In the genomic region with DNA sequence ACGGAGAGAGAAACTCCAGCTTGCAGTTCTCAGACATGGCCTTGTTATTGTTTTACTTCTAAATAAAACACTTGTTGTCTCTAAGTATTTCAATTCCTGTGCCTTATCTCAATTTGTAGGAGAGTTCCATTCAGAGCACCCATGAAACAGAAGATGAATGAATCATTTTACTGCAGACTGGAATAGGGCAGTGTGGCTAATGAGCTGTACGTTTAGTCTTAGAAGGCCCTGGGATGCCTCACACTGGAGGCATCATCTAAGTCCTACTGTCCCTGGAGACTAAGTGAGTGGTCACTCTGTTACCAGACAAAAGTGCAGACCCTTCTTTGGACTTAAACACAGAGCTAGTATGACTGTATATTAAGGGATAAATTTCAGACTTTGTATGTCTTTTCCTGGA, we compare ENCODE assay signal across 17 cellular contexts.
DNase-seq lines count a peak whose midpoint lies in the region; ATAC-seq, FAIRE-seq and TF ChIP-seq lines count a peak whose summit lies in the region.
"Had no signal": no experiment of that assay in that cellular context is flagged by ENCODE, and none has a peak within 500 bp of the region (broad histone marks: within the 10 kb centered on the region; RNA-seq: fewer than 3 reads in every experiment).

No MANE protein-coding gene starts in this region.

- peak; percentile 92 for FAIRE-seq in keratinocyte (lab: Jason Lieb, UNC)
- FAIRE-seq: A204.1, H54 had no signal

- H3K27ac ChIP-seq in cardiac muscle cell = peak overlapping the region; percentile 8
- H3K27ac ChIP-seq in heart right ventricle = peak overlapping the region in 1 of 10 donors; percentile 0
- H3K27ac ChIP-seq in keratinocyte (ENCODE audit: control insufficient read depth, insufficient read depth, low read length) = no peak overlapping the region
- H3K27ac ChIP-seq in SJCRH30 = no peak overlapping the region
- H3K27ac ChIP-seq: C4-2B, PC-9 had no signal

- DNase-seq in cardiac muscle cell (ENCODE audit: low read depth in 1 of 2, low spot score in 1 of 2) (no peak), heart right ventricle (no peak), amniotic epithelial cell (ENCODE audit: low read depth) (peak; percentile 5), keratinocyte (ENCODE audit: low read depth, low spot score) (no peak), GM10248 (ENCODE audit: extremely low spot score) (no peak), foreskin melanocyte (no peak), SJCRH30 (no peak)
- DNase-seq: DMS 273 treated with DMSO at 0.1 percent for 48 hours, GF-D8, NCI-H187, NCI-H2171 treated with DMSO at 0.1 percent for 48 hours, NCI-H82, PC-9 had no signal

- H2AFZ ChIP-seq in keratinocyte (ENCODE audit: control insufficient read depth, low read length) = peak overlapping the region; percentile 48

- no peak overlapping the region for H3K9ac ChIP-seq in keratinocyte (ENCODE audit: control insufficient read depth, extremely low read depth, insufficient read depth, low read length)

- CTCF ChIA-PET in GM10248 (lab: Yijun Ruan, JAX) = interaction anchor here (1.1 to 4.6 kb wide), 4 partner anchors 11 to 17 kb away, joined by 3 to 25 read pairs (median 4); no protein-coding TSS in a partner anchor

- TF ChIP-seq CTCF in cardiac muscle cell (IDR thresholded peaks at IDR 0.05; ENCODE audit: low read depth, low read length) (no peak), heart right ventricle (IDR thresholded peaks at IDR 0.05) (no peak), keratinocyte (optimal IDR thresholded peaks at IDR 0.05 in 1 of 3, IDR thresholded peaks at IDR 0.05 in 1 of 3, conservative IDR thresholded peaks at IDR 0.05 in 1 of 3; ENCODE audit: extremely low read depth in 1 of 3, insufficient read depth in 2 of 3, low read length in 3 of 3) (no peak), GM10248 (IDR thresholded peaks at IDR 0.05; ENCODE audit: control extremely low read depth, extremely low read depth, low read depth, missing control alignments) (no peak)

- H3K9me1 ChIP-seq in keratinocyte (ENCODE audit: control insufficient read depth, extremely low read depth, insufficient read depth, low read length) = no peaks in the 10 kb centered on the region

- H3K27me3 ChIP-seq in cardiac muscle cell (no peaks in the 10 kb centered on the region), heart right ventricle (no peaks in the 10 kb centered on the region), keratinocyte (ENCODE audit: control insufficient read depth, extremely low read depth, insufficient read depth, low read length) (no peaks in the 10 kb centered on the region), SJCRH30 (no peaks in the 10 kb centered on the region)

- H3K4me2 ChIP-seq in keratinocyte (ENCODE audit: control insufficient read depth, extremely low read depth, insufficient read depth, low read depth, low read length) = peak overlapping the region; percentile 27
- H3K4me2 ChIP-seq: PC-9 had no signal

- WGBS in heart right ventricle, 2 donors = 57 to 68% methylated on average over 2 of the region's 2 CpGs

- H3K79me2 ChIP-seq in keratinocyte (ENCODE audit: control insufficient read depth, insufficient read depth, low read length) = no peaks in the 10 kb centered on the region

- POLR2A ChIA-PET in GM10248 (lab: Yijun Ruan, JAX) = no interaction called here

- H3K4me3 ChIP-seq in cardiac muscle cell (no peak overlapping the region), heart right ventricle (no peak overlapping the region), keratinocyte (ENCODE audit: control insufficient read depth in 2 of 3, extremely low read depth in 1 of 3, insufficient read depth in 2 of 3, low read depth in 1 of 3, low read length in 3 of 3) (no peak overlapping the region), SJCRH30 (no peak overlapping the region)
- H3K4me3 ChIP-seq: PC-9 had no signal

- intact Hi-C loops in heart right ventricle (cut with DNase I) = no loop called here

- no peaks in the 10 kb centered on the region for H4K20me1 ChIP-seq in keratinocyte (ENCODE audit: control insufficient read depth, extremely low read depth, insufficient read depth, low read length)

- H3K36me3 ChIP-seq in cardiac muscle cell (no peaks in the 10 kb centered on the region), heart right ventricle (no peaks in the 10 kb centered on the region), keratinocyte (ENCODE audit: control insufficient read depth in 2 of 2, extremely low read depth in 1 of 2, insufficient read depth in 2 of 2, low read length in 2 of 2) (no peaks in the 10 kb centered on the region), SJCRH30 (no peaks in the 10 kb centered on the region)

- ATAC-seq in heart right ventricle = no peak
- ATAC-seq in GM19324 (IDR thresholded peaks at IDR 0.05; ENCODE audit: low FRiP score, unreplicated experiment) = no peak

- dilution Hi-C loops in keratinocyte (cut with MboI; ENCODE audit: extremely low pct_ligation_motif_present, low sequenced_read_pairs) = no loop called here

- H3K9me3 ChIP-seq in cardiac muscle cell (ENCODE audit: low read depth) = no peaks in the 10 kb centered on the region
- H3K9me3 ChIP-seq in heart right ventricle = no peaks in the 10 kb centered on the region
- H3K9me3 ChIP-seq in keratinocyte (ENCODE audit: control insufficient read depth, low read depth, low read length) = no peaks in the 10 kb centered on the region
- no peaks in the 10 kb centered on the region for H3K9me3 ChIP-seq in SJCRH30 (replicated peaks)

- peaks cover 52% of the 10 kb centered on the region for H3K4me1 ChIP-seq in cardiac muscle cell (ENCODE audit: low read depth)
- peaks cover 0 to 24% (median 9%) of the 10 kb centered on the region in 9 donors for H3K4me1 ChIP-seq in heart right ventricle
- H3K4me1 ChIP-seq in keratinocyte (ENCODE audit: control insufficient read depth, extremely low read depth, insufficient read depth, low read length) = peaks cover 22% of the 10 kb centered on the region
- no peaks in the 10 kb centered on the region for H3K4me1 ChIP-seq in SJCRH30
